1 cellular context compared by ENCODE assay signal in genomic region chr1:153967109-153967999, GRCh38.
A peak's percentile ranks its signal among the peaks of the same experiment; 100 is the strongest.
TF ChIP-seq lines count a peak whose summit lies in the region.

TSS of gene CREB3L4 (plus strand) at chr1:153967902. CDS start at chr1:153968526, 624 bp downstream.

TF ChIP-seq in K562, 482 proteins besides CTCF, POLR2A, EP300 and RAD21 (continued from another document):
- TF ChIP-seq NFIC (IDR thresholded peaks at IDR 0.05): peak; percentile 27
- peak; percentile 96 for TF ChIP-seq L3MBTL2 (IDR thresholded peaks at IDR 0.05)
- no peak for TF ChIP-seq ZNF165 (CRISPR knock-in tag; IDR thresholded peaks at IDR 0.05; ENCODE audit: borderline replicate concordance)
- TF ChIP-seq HIVEP1 (CRISPR knock-in tag; IDR thresholded peaks at IDR 0.05): no peak
- peak; percentile 46; the same call in 1 of the 2 replicates for TF ChIP-seq POLR2AphosphoS2 (IDR thresholded peaks at IDR 0.05; ENCODE audit: low read length)
- TF ChIP-seq RUNX1 (IDR thresholded peaks at IDR 0.05; ENCODE audit: low read depth): no peak
- 0 out of 2 replicates have a peak, but pooled peaks have one; percentile 37 for TF ChIP-seq ZNF217 (CRISPR knock-in tag; IDR thresholded peaks at IDR 0.05)
- TF ChIP-seq RBBP5 (IDR thresholded peaks at IDR 0.05; ENCODE audit: borderline replicate concordance, insufficient read depth, low read length, poor library complexity, severe bottlenecking): peak; percentile 67
- no peak for TF ChIP-seq ZNF707 (CRISPR knock-in tag; conservative IDR thresholded peaks at IDR 0.05)
- TF ChIP-seq NR0B1 (IDR thresholded peaks at IDR 0.05; ENCODE audit: partially characterized antibody): no peak
- 0 out of 2 replicates have a peak, but pooled peaks have one; percentile 4 for TF ChIP-seq NFATC3 (IDR thresholded peaks at IDR 0.05)
- TF ChIP-seq, protein P1, sequence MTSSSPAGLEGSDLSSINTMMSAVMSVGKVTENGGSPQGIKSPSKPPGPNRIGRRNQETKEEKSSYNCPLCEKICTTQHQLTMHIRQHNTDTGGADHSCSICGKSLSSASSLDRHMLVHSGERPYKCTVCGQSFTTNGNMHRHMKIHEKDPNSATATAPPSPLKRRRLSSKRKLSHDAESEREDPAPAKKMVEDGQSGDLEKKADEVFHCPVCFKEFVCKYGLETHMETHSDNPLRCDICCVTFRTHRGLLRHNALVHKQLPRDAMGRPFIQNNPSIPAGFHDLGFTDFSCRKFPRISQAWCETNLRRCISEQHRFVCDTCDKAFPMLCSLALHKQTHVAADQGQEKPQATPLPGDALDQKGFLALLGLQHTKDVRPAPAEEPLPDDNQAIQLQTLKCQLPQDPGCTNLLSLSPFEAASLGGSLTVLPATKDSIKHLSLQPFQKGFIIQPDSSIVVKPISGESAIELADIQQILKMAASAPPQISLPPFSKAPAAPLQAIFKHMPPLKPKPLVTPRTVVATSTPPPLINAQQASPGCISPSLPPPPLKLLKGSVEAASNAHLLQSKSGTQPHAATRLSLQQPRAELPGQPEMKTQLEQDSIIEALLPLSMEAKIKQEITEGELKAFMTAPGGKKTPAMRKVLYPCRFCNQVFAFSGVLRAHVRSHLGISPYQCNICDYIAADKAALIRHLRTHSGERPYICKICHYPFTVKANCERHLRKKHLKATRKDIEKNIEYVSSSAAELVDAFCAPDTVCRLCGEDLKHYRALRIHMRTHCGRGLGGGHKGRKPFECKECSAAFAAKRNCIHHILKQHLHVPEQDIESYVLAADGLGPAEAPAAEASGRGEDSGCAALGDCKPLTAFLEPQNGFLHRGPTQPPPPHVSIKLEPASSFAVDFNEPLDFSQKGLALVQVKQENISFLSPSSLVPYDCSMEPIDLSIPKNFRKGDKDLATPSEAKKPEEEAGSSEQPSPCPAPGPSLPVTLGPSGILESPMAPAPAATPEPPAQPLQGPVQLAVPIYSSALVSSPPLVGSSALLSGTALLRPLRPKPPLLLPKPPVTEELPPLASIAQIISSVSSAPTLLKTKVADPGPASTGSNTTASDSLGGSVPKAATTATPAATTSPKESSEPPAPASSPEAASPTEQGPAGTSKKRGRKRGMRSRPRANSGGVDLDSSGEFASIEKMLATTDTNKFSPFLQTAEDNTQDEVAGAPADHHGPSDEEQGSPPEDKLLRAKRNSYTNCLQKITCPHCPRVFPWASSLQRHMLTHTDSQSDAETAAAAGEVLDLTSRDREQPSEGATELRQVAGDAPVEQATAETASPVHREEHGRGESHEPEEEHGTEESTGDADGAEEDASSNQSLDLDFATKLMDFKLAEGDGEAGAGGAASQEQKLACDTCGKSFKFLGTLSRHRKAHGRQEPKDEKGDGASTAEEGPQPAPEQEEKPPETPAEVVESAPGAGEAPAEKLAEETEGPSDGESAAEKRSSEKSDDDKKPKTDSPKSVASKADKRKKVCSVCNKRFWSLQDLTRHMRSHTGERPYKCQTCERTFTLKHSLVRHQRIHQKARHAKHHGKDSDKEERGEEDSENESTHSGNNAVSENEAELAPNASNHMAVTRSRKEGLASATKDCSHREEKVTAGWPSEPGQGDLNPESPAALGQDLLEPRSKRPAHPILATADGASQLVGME (CRISPR knock-in tag; IDR thresholded peaks at IDR 0.05): no peak
- 0 out of 2 replicates have a peak, but pooled peaks have one; percentile 63 for TF ChIP-seq ZNF224 (CRISPR knock-in tag; IDR thresholded peaks at IDR 0.05)
- peak; percentile 100 for TF ChIP-seq PKNOX1 (IDR thresholded peaks at IDR 0.05)
- TF ChIP-seq SMARCA4 (IDR thresholded peaks at IDR 0.05): peak; percentile 75; the same call in 1 of the 2 replicates
- peak; percentile 96 for TF ChIP-seq MBD2 (IDR thresholded peaks at IDR 0.05; ENCODE audit: borderline replicate concordance, low read depth)
- no peak for TF ChIP-seq ZNF274 (IDR thresholded peaks at IDR 0.05; ENCODE audit: borderline replicate concordance, low read depth, low read length)
- no peak for TF ChIP-seq TEAD4 (IDR thresholded peaks at IDR 0.05; ENCODE audit: low read length)
- TF ChIP-seq TEAD4 (CRISPR knock-in tag; IDR thresholded peaks at IDR 0.05; ENCODE audit: borderline replicate concordance): no peak
- TF ChIP-seq POLR2G (IDR thresholded peaks at IDR 0.05; ENCODE audit: low read depth, low read length): peak; percentile 96
- no peak for TF ChIP-seq BACH1 (tag; IDR thresholded peaks at IDR 0.05)
- TF ChIP-seq SRF (CRISPR knock-in tag; IDR thresholded peaks at IDR 0.05): no peak
- no peak for TF ChIP-seq ZNF436 (CRISPR knock-in tag; IDR thresholded peaks at IDR 0.05)
- TF ChIP-seq ZC3H11A (IDR thresholded peaks at IDR 0.05; ENCODE audit: low read depth, low read length): no peak
- peak; percentile 40; the same call in 1 of the 2 replicates for TF ChIP-seq FOSL1 (tag; conservative IDR thresholded peaks at IDR 0.05)
- TF ChIP-seq PHF21A (IDR thresholded peaks at IDR 0.05; ENCODE audit: borderline replicate concordance, low read depth): 0 out of 2 replicates have a peak, but pooled peaks have one; percentile 11
- peak; percentile 76; the same call in 1 of the 2 replicates for TF ChIP-seq ZC3H4 (CRISPR knock-in tag; IDR thresholded peaks at IDR 0.05; ENCODE audit: borderline replicate concordance)
- no peak for TF ChIP-seq HMG20A (CRISPR knock-in tag; conservative IDR thresholded peaks at IDR 0.05)
- peak; percentile 88; the same call in 1 of the 2 replicates for TF ChIP-seq ZNF232 (CRISPR knock-in tag; IDR thresholded peaks at IDR 0.05)
- no peak for TF ChIP-seq ZFP36 (IDR thresholded peaks at IDR 0.05; ENCODE audit: low read depth, low read length, partially characterized antibody)
- no peak; the same call in 1 of the 2 replicates for TF ChIP-seq NCOR1 (IDR thresholded peaks at IDR 0.05)
- TF ChIP-seq, protein P2, sequence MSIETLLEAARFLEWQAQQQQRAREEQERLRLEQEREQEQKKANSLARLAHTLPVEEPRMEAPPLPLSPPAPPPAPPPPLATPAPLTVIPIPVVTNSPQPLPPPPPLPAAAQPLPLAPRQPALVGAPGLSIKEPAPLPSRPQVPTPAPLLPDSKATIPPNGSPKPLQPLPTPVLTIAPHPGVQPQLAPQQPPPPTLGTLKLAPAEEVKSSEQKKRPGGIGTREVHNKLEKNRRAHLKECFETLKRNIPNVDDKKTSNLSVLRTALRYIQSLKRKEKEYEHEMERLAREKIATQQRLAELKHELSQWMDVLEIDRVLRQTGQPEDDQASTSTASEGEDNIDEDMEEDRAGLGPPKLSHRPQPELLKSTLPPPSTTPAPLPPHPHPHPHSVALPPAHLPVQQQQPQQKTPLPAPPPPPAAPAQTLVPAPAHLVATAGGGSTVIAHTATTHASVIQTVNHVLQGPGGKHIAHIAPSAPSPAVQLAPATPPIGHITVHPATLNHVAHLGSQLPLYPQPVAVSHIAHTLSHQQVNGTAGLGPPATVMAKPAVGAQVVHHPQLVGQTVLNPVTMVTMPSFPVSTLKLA (conservative IDR thresholded peaks at IDR 0.05): peak; percentile 88 to 94
- TF ChIP-seq CTBP1 (IDR thresholded peaks at IDR 0.05; ENCODE audit: borderline replicate concordance): peak; percentile 73
- 0 out of 2 replicates have a peak, but pooled peaks have one; percentile 45 for TF ChIP-seq DIDO1 (tag; IDR thresholded peaks at IDR 0.05; ENCODE audit: low read depth)
- peak; percentile 92 for TF ChIP-seq TFE3 (CRISPR knock-in tag; IDR thresholded peaks at IDR 0.05)
